Comparison of ENCODE assay signal across 8 cellular contexts in genomic region chr10:93815304-93816091, GRCh38. TPM values are rescaled to one million over a fixed set of nuclear protein-coding genes. Genes with fewer than 3 reads are reported as not detected.
DNase-seq lines count a peak whose midpoint lies in the region; FAIRE-seq and TF ChIP-seq lines count a peak whose summit lies in the region.

No MANE protein-coding gene starts in this region.

- H3K27ac Mint-ChIP-seq in osteocyte (ENCODE audit: unreplicated experiment), result peak overlapping the region; percentile 65
- H3K27ac Mint-ChIP-seq in activated T-helper 2 cell treated with anti-CD3 and anti-CD28 coated beads, Interferon-gamma antibody, Interleukin-2, Interleukin-4, amounts not matched to agents 10 μg/mL and 5 μg/mL and 100 μg/mL, durations not matched to agents 14 hours and 24 hours and 36 hours, result no peak overlapping the region
- H3K27ac Mint-ChIP-seq in activated T-helper 1 cell treated with anti-CD3 and anti-CD28 coated beads, Interleukin-12 subunit alpha, Interleukin-12 subunit beta, Interleukin-2, Interleukin-4 antibody, amounts not matched to agents 30 ng/mL and 10 ng/mL and 1 ng/mL, durations not matched to agents 14 hours and 24 hours and 36 hours, result no peak overlapping the region

- intact Hi-C loops in dorsolateral prefrontal cortex (cut with DNase I), result loop anchor here (2.0 kb wide), 1 partner anchor 113 kb away; the partner anchor contains the start of gene FRA10AC1 (in 2 of the 2)
- intact Hi-C loops in activated T-helper 2 cell treated with anti-CD3 and anti-CD28 coated beads, Interferon-gamma antibody, Interleukin-2, Interleukin-4, amounts not matched to agents 10 μg/mL and 5 μg/mL and 100 μg/mL, durations not matched to agents 14 hours and 24 hours and 36 hours (cut with micrococcal nuclease), result loop anchor here (5.0 to 10.0 kb wide), 2 partner anchors 42 to 261 kb away; no protein-coding TSS in a partner anchor
- intact Hi-C loops in activated T-helper 1 cell treated with anti-CD3 and anti-CD28 coated beads, Interleukin-12 subunit alpha, Interleukin-12 subunit beta, Interleukin-2, Interleukin-4 antibody, amounts not matched to agents 30 ng/mL and 10 ng/mL and 1 ng/mL, durations not matched to agents 14 hours and 24 hours and 36 hours (cut with micrococcal nuclease), result loop anchor here (2.0 kb wide), 2 partner anchors 113 to 261 kb away; partner anchors contain the start of gene FRA10AC1

- TF ChIP-seq CTCF in dorsolateral prefrontal cortex (IDR thresholded peaks at IDR 0.05 in 54 of 56, conservative IDR thresholded peaks at IDR 0.05 in 2 of 56; ENCODE audit: low read depth in 1 of 56, partially characterized antibody in 56 of 56) (peak in 24 of 56 donors; percentile 10 to 48 (median 22)), osteocyte (IDR thresholded peaks at IDR 0.05) (peak; percentile 49)

- H3K36me3 Mint-ChIP-seq in osteocyte (ENCODE audit: unreplicated experiment), result no peaks in the 10 kb centered on the region
- no peaks in the 10 kb centered on the region for H3K36me3 Mint-ChIP-seq in activated T-helper 2 cell treated with anti-CD3 and anti-CD28 coated beads, Interferon-gamma antibody, Interleukin-2, Interleukin-4, amounts not matched to agents 10 μg/mL and 5 μg/mL and 100 μg/mL, durations not matched to agents 14 hours and 24 hours and 36 hours (ENCODE audit: low read depth)
- H3K36me3 Mint-ChIP-seq in activated T-helper 1 cell treated with anti-CD3 and anti-CD28 coated beads, Interleukin-12 subunit alpha, Interleukin-12 subunit beta, Interleukin-2, Interleukin-4 antibody, amounts not matched to agents 30 ng/mL and 10 ng/mL and 1 ng/mL, durations not matched to agents 14 hours and 24 hours and 36 hours (ENCODE audit: low read depth), result no peaks in the 10 kb centered on the region

- no peak overlapping the region for H3K4me3 Mint-ChIP-seq in osteocyte (ENCODE audit: unreplicated experiment)
- H3K4me3 Mint-ChIP-seq in activated T-helper 2 cell treated with anti-CD3 and anti-CD28 coated beads, Interferon-gamma antibody, Interleukin-2, Interleukin-4, amounts not matched to agents 10 μg/mL and 5 μg/mL and 100 μg/mL, durations not matched to agents 14 hours and 24 hours and 36 hours (ENCODE audit: low read depth), result no peak overlapping the region
- no peak overlapping the region for H3K4me3 Mint-ChIP-seq in activated T-helper 1 cell treated with anti-CD3 and anti-CD28 coated beads, Interleukin-12 subunit alpha, Interleukin-12 subunit beta, Interleukin-2, Interleukin-4 antibody, amounts not matched to agents 30 ng/mL and 10 ng/mL and 1 ng/mL, durations not matched to agents 14 hours and 24 hours and 36 hours

- H3K27me3 Mint-ChIP-seq in osteocyte (ENCODE audit: unreplicated experiment), result peaks cover 5% of the 10 kb centered on the region
- peaks cover 36% of the 10 kb centered on the region for H3K27me3 Mint-ChIP-seq in activated T-helper 2 cell treated with anti-CD3 and anti-CD28 coated beads, Interferon-gamma antibody, Interleukin-2, Interleukin-4, amounts not matched to agents 10 μg/mL and 5 μg/mL and 100 μg/mL, durations not matched to agents 14 hours and 24 hours and 36 hours (ENCODE audit: low read depth)
- H3K27me3 Mint-ChIP-seq in activated T-helper 1 cell treated with anti-CD3 and anti-CD28 coated beads, Interleukin-12 subunit alpha, Interleukin-12 subunit beta, Interleukin-2, Interleukin-4 antibody, amounts not matched to agents 30 ng/mL and 10 ng/mL and 1 ng/mL, durations not matched to agents 14 hours and 24 hours and 36 hours (ENCODE audit: insufficient read depth), result peaks cover 13% of the 10 kb centered on the region

- peak overlapping the region in 12 of 59 donors; percentile 1 to 55 (median 17) for H3K27ac ChIP-seq in dorsolateral prefrontal cortex

- DNase-seq in NCI-H146 (lab: John Stamatoyannopoulos, UW) (peak; percentile 80), dorsolateral prefrontal cortex (peak in 1 of 10 donors; percentile 17), osteocyte (ENCODE audit: extremely low spot score, unreplicated experiment) (no peak), NCI-H2029 (lab: John Stamatoyannopoulos, UW) (no peak), NCI-H2107 (lab: John Stamatoyannopoulos, UW) (no peak)
- DNase-seq in activated T-helper 2 cell treated with anti-CD3 and anti-CD28 coated beads, Interferon-gamma antibody, Interleukin-2, Interleukin-4, amounts not matched to agents 10 μg/mL and 5 μg/mL and 100 μg/mL, durations not matched to agents 14 hours and 24 hours and 36 hours (ENCODE audit: low spot score), result no peak
- DNase-seq in activated T-helper 1 cell treated with anti-CD3 and anti-CD28 coated beads, Interleukin-12 subunit alpha, Interleukin-12 subunit beta, Interleukin-2, Interleukin-4 antibody, amounts not matched to agents 30 ng/mL and 10 ng/mL and 1 ng/mL, durations not matched to agents 14 hours and 24 hours and 36 hours (ENCODE audit: low spot score), result no peak

- H3K27me3 ChIP-seq in dorsolateral prefrontal cortex, result peaks cover 0 to 12% (median 0%) of the 10 kb centered on the region in 45 donors

- H3K4me3 ChIP-seq in dorsolateral prefrontal cortex, result peak overlapping the region in 49 of 59 donors; percentile 0 to 54 (median 33)

- FAIRE-seq in G401.6 (lab: Jason Lieb, UNC), result peak; percentile 96

- H3K4me1 Mint-ChIP-seq in osteocyte (ENCODE audit: unreplicated experiment), result peaks cover 34% of the 10 kb centered on the region
- peaks cover 3% of the 10 kb centered on the region for H3K4me1 Mint-ChIP-seq in activated T-helper 2 cell treated with anti-CD3 and anti-CD28 coated beads, Interferon-gamma antibody, Interleukin-2, Interleukin-4, amounts not matched to agents 10 μg/mL and 5 μg/mL and 100 μg/mL, durations not matched to agents 14 hours and 24 hours and 36 hours (ENCODE audit: low read depth)
- no peaks in the 10 kb centered on the region for H3K4me1 Mint-ChIP-seq in activated T-helper 1 cell treated with anti-CD3 and anti-CD28 coated beads, Interleukin-12 subunit alpha, Interleukin-12 subunit beta, Interleukin-2, Interleukin-4 antibody, amounts not matched to agents 30 ng/mL and 10 ng/mL and 1 ng/mL, durations not matched to agents 14 hours and 24 hours and 36 hours (ENCODE audit: low read depth)

- H3K9me3 Mint-ChIP-seq in osteocyte (ENCODE audit: unreplicated experiment), result peaks cover 3% of the 10 kb centered on the region
- H3K9me3 Mint-ChIP-seq in activated T-helper 2 cell treated with anti-CD3 and anti-CD28 coated beads, Interferon-gamma antibody, Interleukin-2, Interleukin-4, amounts not matched to agents 10 μg/mL and 5 μg/mL and 100 μg/mL, durations not matched to agents 14 hours and 24 hours and 36 hours, result no peaks in the 10 kb centered on the region
- no peaks in the 10 kb centered on the region for H3K9me3 Mint-ChIP-seq in activated T-helper 1 cell treated with anti-CD3 and anti-CD28 coated beads, Interleukin-12 subunit alpha, Interleukin-12 subunit beta, Interleukin-2, Interleukin-4 antibody, amounts not matched to agents 30 ng/mL and 10 ng/mL and 1 ng/mL, durations not matched to agents 14 hours and 24 hours and 36 hours

RNA-seq across cellular contexts. Expression of gene LGI1, which starts 57.8 kb away (rescaled TPM):
- 100 to 1,000 TPM in 21 of 120 experiments, 10 to 100 TPM in 99; 38.7 to 130 (median 85.4) TPM for total RNA-seq in dorsolateral prefrontal cortex
- total RNA-seq in osteocyte, result 0.29 TPM in 1 of 2 replicates, not detected in the other
- not detected in 2 replicates for total RNA-seq in activated T-helper 2 cell treated with anti-CD3 and anti-CD28 coated beads, Interferon-gamma antibody, Interleukin-2, Interleukin-4, amounts not matched to agents 10 μg/mL and 5 μg/mL and 100 μg/mL, durations not matched to agents 14 hours and 24 hours and 36 hours
- total RNA-seq in activated T-helper 1 cell treated with anti-CD3 and anti-CD28 coated beads, Interleukin-12 subunit alpha, Interleukin-12 subunit beta, Interleukin-2, Interleukin-4 antibody, amounts not matched to agents 30 ng/mL and 10 ng/mL and 1 ng/mL, durations not matched to agents 14 hours and 24 hours and 36 hours, result not detected in 2 replicates

Comparison
In these comparisons a context has a peak if more than half of its experiments do, and no peak if none do; other contexts are left out.
1. RNA of gene LGI1, which starts 57.8 kb away (total RNA-seq): 38.7 to 130 TPM in dorsolateral prefrontal cortex; 0.29 TPM in osteocyte, not detected in activated T-helper 2 cell treated with anti-CD3 and anti-CD28 coated beads, Interferon-gamma antibody, Interleukin-2, Interleukin-4, amounts not matched to agents 10 μg/mL and 5 μg/mL and 100 μg/mL, durations not matched to agents 14 hours and 24 hours and 36 hours and not detected in activated T-helper 1 cell treated with anti-CD3 and anti-CD28 coated beads, Interleukin-12 subunit alpha, Interleukin-12 subunit beta, Interleukin-2, Interleukin-4 antibody, amounts not matched to agents 30 ng/mL and 10 ng/mL and 1 ng/mL, durations not matched to agents 14 hours and 24 hours and 36 hours; every median in the first group is over 10 times any median in the second.